Comparison of ENCODE assay signal across 19 cellular contexts in the genomic region with DNA sequence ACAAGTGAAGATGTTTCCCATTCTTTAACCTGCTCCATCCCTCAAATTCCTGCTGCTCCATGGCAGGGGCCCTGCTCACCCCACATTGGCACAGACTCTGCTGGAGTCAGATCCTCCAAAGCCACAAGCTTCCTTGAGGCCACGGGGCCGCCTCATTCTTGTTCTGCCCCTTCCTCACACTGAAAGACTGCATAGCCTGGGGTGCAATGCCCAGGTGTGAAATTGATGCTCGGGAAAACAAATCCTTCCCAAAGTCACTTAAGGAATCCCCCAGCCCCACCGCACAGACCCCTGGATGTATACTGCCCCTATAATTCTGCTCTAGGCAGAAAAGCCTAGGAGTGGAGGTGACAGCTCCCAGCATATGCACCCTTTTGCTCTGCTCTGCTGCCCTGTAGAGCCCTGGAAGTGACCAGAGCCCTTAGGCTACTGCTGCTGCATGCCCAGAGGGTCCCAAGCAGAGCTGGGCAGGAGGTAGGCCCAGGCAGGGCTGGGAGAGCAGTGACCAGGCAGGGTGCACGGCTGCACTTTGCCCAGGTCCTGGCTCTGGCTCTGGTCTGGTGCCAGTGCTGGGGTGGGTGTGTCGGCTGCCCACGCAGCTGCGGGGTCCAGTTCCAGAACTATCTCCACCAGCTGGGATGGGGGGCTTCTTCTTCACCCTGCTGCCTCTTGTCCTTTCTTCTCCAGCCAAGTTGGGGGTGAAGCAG. TPM values are rescaled to one million over a fixed set of nuclear protein-coding genes. Genes with fewer than 3 reads are reported as not detected.
"Had no signal": no experiment of that assay in that cellular context is flagged by ENCODE, and none has a peak within 500 bp of the region (broad histone marks: within the 10 kb centered on the region; RNA-seq: fewer than 3 reads in every experiment).

No MANE protein-coding gene starts in this region.

- FAIRE-seq: frontal cortex, islet of Langerhans had no signal

- ATAC-seq: heart right ventricle; psoas muscle; stimulated activated naive CD8-positive, alpha-beta T cell treated with anti-CD3 and anti-CD28 coated beads, Interleukin-15, Interleukin-2, amounts not matched to agents 100 U/mL and 50 U/mL, for 24 hours; T-helper 17 cell had no signal

- H3K4me3 ChIP-seq: psoas muscle had no signal

- DNase-seq: activated B cell treated with CpG ODN at 0.5 μM for 24 hours; activated CD4-positive, alpha-beta T cell treated with anti-CD3 and anti-CD28 coated beads, Interleukin-2, amount 10 ng/mL, durations not matched to agents 7 days and 5 days; activated T-cell treated with anti-CD3 and anti-CD28 coated beads for 4 hours; amygdala; cerebellar nuclear complex; heart right ventricle; left ventricle myocardium inferior; mesendoderm; naive B cell; psoas muscle; sigmoid colon; stimulated activated CD4-positive, alpha-beta T cell treated with anti-CD3 and anti-CD28 coated beads, Interleukin-2, amount 100 ng/mL, for 48 hours; stimulated activated naive CD8-positive, alpha-beta T cell treated with anti-CD3 and anti-CD28 coated beads, Interleukin-15, Interleukin-2, amounts not matched to agents 100 U/mL and 50 U/mL, for 24 hours; T-helper 17 cell had no signal

- H3K36me3 ChIP-seq: heart right ventricle, left ventricle myocardium inferior, neutrophil, sigmoid colon had no signal

- H3K27ac ChIP-seq: heart right ventricle, left ventricle myocardium inferior, neutrophil, psoas muscle, sigmoid colon had no signal

- H3K9me3 ChIP-seq: heart right ventricle, left ventricle myocardium inferior, neutrophil, psoas muscle, sigmoid colon had no signal

RNA-seq across cellular contexts. Expression of a gene that starts 1.6 kb away (rescaled TPM):
- total RNA-seq: activated B cell treated with CpG ODN at 0.5 μM for 24 hours, frontal cortex, left ventricle myocardium inferior, sigmoid colon, T-helper 17 cell, temporal lobe had no signal
- polyA plus RNA-seq: fibroblast of lung had no signal

RNA-seq across cellular contexts. Expression of a gene that starts 6.5 kb away (rescaled TPM):
- total RNA-seq: fibroblast of lung, frontal cortex, psoas muscle had no signal
- polyA plus RNA-seq: fibroblast of lung had no signal
